23 cellular contexts compared by ENCODE assay signal in genomic region chr22:48262596-48263430, GRCh38.
"Had no signal": no experiment of that assay in that cellular context is flagged by ENCODE, and none has a peak within 500 bp of the region (broad histone marks: within the 10 kb centered on the region; RNA-seq: fewer than 3 reads in every experiment).

No MANE protein-coding gene starts in this region.

- H3K9me3 ChIP-seq: SJCRH30 had no signal

- H3K4me1 ChIP-seq: SJCRH30 had no signal

- H3K36me3 ChIP-seq: SJCRH30 had no signal

- H3K27ac ChIP-seq: HL-60, KMS-11, RWPE1, SJCRH30 had no signal

- H3K4me3 ChIP-seq: K562, SJCRH30 had no signal

- DNase-seq: Kasumi-1; MV-4-11; NCI-H1048; NCI-H1105; NCI-H1417; NCI-H1436 treated with DMSO at 0.1 percent for 48 hours; NCI-H1694; NCI-H187 treated with DMSO at 0.1 percent for 48 hours; NCI-H2029 treated with DMSO at 0.1 percent for 48 hours; NCI-H2227 treated with DMSO at 0.1 percent for 48 hours; NCI-H524; NCI-H69; NCI-H774; NK-92 treated with Interleukin-12 subunit alpha and Interleukin-12 subunit beta, amount 100 ng/mL, for 24 hours; PC-3; SHP77 treated with DMSO at 0.1 percent for 48 hours; SJCRH30 had no signal

- ATAC-seq: K562, Panc1, PC-3, SK-N-SH treated with all-trans-retinoic acid at 6 μM for 48 hours had no signal
